Comparison of ENCODE assay signal across 8 cellular contexts in genomic region chr2:159680692-159681091, GRCh38.
"Had no signal": no experiment of that assay in that cellular context is flagged by ENCODE, and none has a peak within 500 bp of the region (broad histone marks: within the 10 kb centered on the region; RNA-seq: fewer than 3 reads in every experiment).

No MANE protein-coding gene starts in this region.

- H3K9ac ChIP-seq: GM23248 had no signal

- H3K36me3 ChIP-seq: HAP-1 had no signal

- H3K4me3 ChIP-seq: GM23248, GM23338, HAP-1 had no signal

- H3K4me2 ChIP-seq: GM23338 had no signal

- DNase-seq: GM23248, GOT3, H7, H9, HCEC 1CT, HFFc6 had no signal

- H3K27ac ChIP-seq: GM23248 had no signal

- H3K9me3 ChIP-seq: HAP-1 had no signal

- H2AFZ ChIP-seq: GM23248, GM23338 had no signal
